ENCODE assay signal across 18 cellular contexts in genomic region chr4:4837921-4838601, GRCh38. TPM values are rescaled to one million over a fixed set of nuclear protein-coding genes. Genes with fewer than 3 reads are reported as not detected.
A peak's percentile ranks its signal among the peaks of the same experiment; 100 is the strongest.
DNase-seq lines count a peak whose midpoint lies in the region; ATAC-seq and TF ChIP-seq lines count a peak whose summit lies in the region.
"Had no signal": no experiment of that assay in that cellular context is flagged by ENCODE, and none has a peak within 500 bp of the region (broad histone marks: within the 10 kb centered on the region; RNA-seq: fewer than 3 reads in every experiment).

No MANE protein-coding gene starts in this region.

- TF ChIP-seq CTCF in SK-N-SH (IDR thresholded peaks at IDR 0.05) (no peak), spleen (IDR thresholded peaks at IDR 0.05 in 8 of 11, conservative IDR thresholded peaks at IDR 0.05 in 3 of 11) (no peak), prostate gland (IDR thresholded peaks at IDR 0.05) (no peak)

- POLR2A ChIA-PET in SK-N-SH (lab: Yijun Ruan, JAX): no interaction called here

- CTCF ChIA-PET in SK-N-SH (lab: Yijun Ruan, JAX): interaction anchor here (1.2 to 1.7 kb wide), 2 partner anchors 17 to 42 kb away, joined by 3 to 4 read pairs; no protein-coding TSS in a partner anchor

- 47% methylated on average over 2 of the region's 8 CpGs for WGBS in SK-N-SH (ENCODE audit: low lambda C conversion rate)
- WGBS in spleen, 5 donors: 70 to 85% (median 80%) methylated on average over 7 to 8 of the region's 8 CpGs
- WGBS in prostate gland: 52% methylated on average over 8 of the region's 8 CpGs

- no peak overlapping the region for H3K4me2 ChIP-seq in SK-N-SH

- H3K4me1 ChIP-seq in SK-N-SH (ENCODE audit: control insufficient read depth in 1 of 2, insufficient read depth in 2 of 2, low read depth in 1 of 2, low read length in 1 of 2): no peaks in the 10 kb centered on the region
- peaks cover 0 to 6% (median 0%) of the 10 kb centered on the region in 6 donors for H3K4me1 ChIP-seq in spleen
- no peaks in the 10 kb centered on the region for H3K4me1 ChIP-seq in prostate gland (replicated peaks)
- H3K4me1 ChIP-seq: uterus had no signal

- TF ChIP-seq EP300 in SK-N-SH (IDR thresholded peaks at IDR 0.05; ENCODE audit: borderline replicate concordance in 1 of 2, low read depth in 1 of 2, low read length in 1 of 2): no peak

- H3F3A ChIP-seq in SK-N-SH (replicated peaks; ENCODE audit: insufficient read depth): no peaks in the 10 kb centered on the region

- no peaks in the 10 kb centered on the region for H3K9me2 ChIP-seq in SK-N-SH

- H3K36me3 ChIP-seq in SK-N-SH (replicated peaks in 1 of 2; ENCODE audit: control insufficient read depth in 1 of 2, insufficient read depth in 2 of 2, low read length in 1 of 2) (no peaks in the 10 kb centered on the region), SK-N-MC (ENCODE audit: insufficient read depth, low read length) (no peaks in the 10 kb centered on the region), spleen (no peaks in the 10 kb centered on the region), prostate gland (no peaks in the 10 kb centered on the region)
- H3K36me3 ChIP-seq: uterus had no signal

- H3K9me3 ChIP-seq in SK-N-SH (no peaks in the 10 kb centered on the region), SK-N-MC (ENCODE audit: low read depth, low read length) (no peaks in the 10 kb centered on the region), spleen (peaks cover 0 to 21% (median 8%) of the 10 kb centered on the region in 8 donors), prostate gland (no peaks in the 10 kb centered on the region)
- H3K9me3 ChIP-seq: uterus had no signal

- H3K4me3 ChIP-seq in SK-N-SH (ENCODE audit: low read depth in 2 of 2, low read length in 1 of 2) (no peak overlapping the region), SK-N-MC (no peak overlapping the region), spleen (no peak overlapping the region), prostate gland (no peak overlapping the region)
- H3K4me3 ChIP-seq: uterus had no signal

- H4K20me1 ChIP-seq in SK-N-SH (ENCODE audit: insufficient read depth): no peaks in the 10 kb centered on the region

- H3K27ac ChIP-seq in SK-N-SH (ENCODE audit: low read depth in 2 of 2, low read length in 1 of 2): no peak overlapping the region
- H3K27ac ChIP-seq in SK-N-MC: no peak overlapping the region
- no peak overlapping the region for H3K27ac ChIP-seq in spleen
- no peak overlapping the region for H3K27ac ChIP-seq in prostate gland

- H2AFZ ChIP-seq in SK-N-SH (ENCODE audit: low read depth): no peak overlapping the region

- H3K9ac ChIP-seq in SK-N-SH (no peak overlapping the region), SK-N-MC (ENCODE audit: insufficient read length) (peak overlapping the region; percentile 34)

- DNase-seq in SK-N-SH (no peak), SK-N-MC (ENCODE audit: low read depth, low spot score) (no peak), fibroblast of peridontal ligament (ENCODE audit: extremely low read depth) (peak; percentile 58), spleen (peak; percentile 54), prostate gland (ENCODE audit: low spot score) (no peak), SW480 (ENCODE audit: low spot score) (no peak)
- DNase-seq: activated CD4-positive, alpha-beta T cell treated with anti-CD3 and anti-CD28 coated beads, Interleukin-2, amount 10 ng/mL, durations not matched to agents 7 days and 5 days; activated naive CD8-positive, alpha-beta T cell treated with anti-CD3 and anti-CD28 coated beads, Interleukin-2, amount 10 ng/mL, durations not matched to agents 7 days and 5 days; activated T-cell treated with anti-CD3 and anti-CD28 coated beads, Interleukin-2, amount 50 U/mL, for 1 hour; CD4-positive, alpha-beta memory T cell; GOT3; naive thymus-derived CD4-positive, alpha-beta T cell; NCI-H1436; SHP77; stimulated activated naive CD8-positive, alpha-beta T cell treated with anti-CD3 and anti-CD28 coated beads, Interleukin-15, amount 100 ng/mL, for 72 hours; uterus had no signal

- ATAC-seq in SK-N-SH treated with all-trans-retinoic acid at 6 μM for 48 hours: peak; percentile 73
- ATAC-seq in HG03039 (IDR thresholded peaks at IDR 0.05; ENCODE audit: unreplicated experiment): no peak
- ATAC-seq: naive thymus-derived CD4-positive, alpha-beta T cell; stimulated activated naive CD8-positive, alpha-beta T cell treated with anti-CD3 and anti-CD28 coated beads, Interleukin-15, amount 100 ng/mL, for 72 hours had no signal

- intact Hi-C loops in spleen (cut with DNase I; ENCODE audit: low total_unique reads) (no loop called here), prostate gland (cut with DNase I) (no loop called here)

- H3K79me2 ChIP-seq in SK-N-SH (ENCODE audit: insufficient read depth): no peaks in the 10 kb centered on the region

- TF ChIP-seq POLR2A in spleen (IDR thresholded peaks at IDR 0.05) (no peak), prostate gland (IDR thresholded peaks at IDR 0.05) (no peak)

- H3K27me3 ChIP-seq in SK-N-SH (ENCODE audit: insufficient read depth) (no peaks in the 10 kb centered on the region), spleen (replicated peaks in 1 of 7) (peaks cover 0 to 41% (median 0%) of the 10 kb centered on the region in 7 donors), prostate gland (replicated peaks; ENCODE audit: insufficient read depth) (no peaks in the 10 kb centered on the region)
- H3K27me3 ChIP-seq: uterus had no signal

- TF ChIP-seq RAD21 in SK-N-SH (IDR thresholded peaks at IDR 0.05; ENCODE audit: low read length): no peak

TF ChIP-seq in SK-N-SH treated with all-trans-retinoic acid at 6 μM for 48 hours, 23 proteins besides CTCF, POLR2A, EP300 and RAD21 (continues in another document):
- TF ChIP-seq CSDC2 (CRISPR knock-in tag; IDR thresholded peaks at IDR 0.05) (no peak), BACH2 (CRISPR knock-in tag; IDR thresholded peaks at IDR 0.05; ENCODE audit: borderline replicate concordance) (no peak), OSR1 (CRISPR knock-in tag; IDR thresholded peaks at IDR 0.05) (no peak), ZFP3 (CRISPR knock-in tag; IDR thresholded peaks at IDR 0.05) (no peak), TOX (CRISPR knock-in tag; IDR thresholded peaks at IDR 0.05; ENCODE audit: borderline replicate concordance) (no peak)
- TF ChIP-seq, protein P1, sequence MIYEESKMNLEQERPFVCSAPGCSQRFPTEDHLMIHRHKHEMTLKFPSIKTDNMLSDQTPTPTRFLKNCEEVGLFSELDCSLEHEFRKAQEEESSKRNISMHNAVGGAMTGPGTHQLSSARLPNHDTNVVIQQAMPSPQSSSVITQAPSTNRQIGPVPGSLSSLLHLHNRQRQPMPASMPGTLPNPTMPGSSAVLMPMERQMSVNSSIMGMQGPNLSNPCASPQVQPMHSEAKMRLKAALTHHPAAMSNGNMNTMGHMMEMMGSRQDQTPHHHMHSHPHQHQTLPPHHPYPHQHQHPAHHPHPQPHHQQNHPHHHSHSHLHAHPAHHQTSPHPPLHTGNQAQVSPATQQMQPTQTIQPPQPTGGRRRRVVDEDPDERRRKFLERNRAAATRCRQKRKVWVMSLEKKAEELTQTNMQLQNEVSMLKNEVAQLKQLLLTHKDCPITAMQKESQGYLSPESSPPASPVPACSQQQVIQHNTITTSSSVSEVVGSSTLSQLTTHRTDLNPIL (CRISPR knock-in tag; IDR thresholded peaks at IDR 0.05; ENCODE audit: low read depth): no peak

TF ChIP-seq in SK-N-SH, 30 proteins besides CTCF, POLR2A, EP300 and RAD21:
- TF ChIP-seq, protein P2, sequence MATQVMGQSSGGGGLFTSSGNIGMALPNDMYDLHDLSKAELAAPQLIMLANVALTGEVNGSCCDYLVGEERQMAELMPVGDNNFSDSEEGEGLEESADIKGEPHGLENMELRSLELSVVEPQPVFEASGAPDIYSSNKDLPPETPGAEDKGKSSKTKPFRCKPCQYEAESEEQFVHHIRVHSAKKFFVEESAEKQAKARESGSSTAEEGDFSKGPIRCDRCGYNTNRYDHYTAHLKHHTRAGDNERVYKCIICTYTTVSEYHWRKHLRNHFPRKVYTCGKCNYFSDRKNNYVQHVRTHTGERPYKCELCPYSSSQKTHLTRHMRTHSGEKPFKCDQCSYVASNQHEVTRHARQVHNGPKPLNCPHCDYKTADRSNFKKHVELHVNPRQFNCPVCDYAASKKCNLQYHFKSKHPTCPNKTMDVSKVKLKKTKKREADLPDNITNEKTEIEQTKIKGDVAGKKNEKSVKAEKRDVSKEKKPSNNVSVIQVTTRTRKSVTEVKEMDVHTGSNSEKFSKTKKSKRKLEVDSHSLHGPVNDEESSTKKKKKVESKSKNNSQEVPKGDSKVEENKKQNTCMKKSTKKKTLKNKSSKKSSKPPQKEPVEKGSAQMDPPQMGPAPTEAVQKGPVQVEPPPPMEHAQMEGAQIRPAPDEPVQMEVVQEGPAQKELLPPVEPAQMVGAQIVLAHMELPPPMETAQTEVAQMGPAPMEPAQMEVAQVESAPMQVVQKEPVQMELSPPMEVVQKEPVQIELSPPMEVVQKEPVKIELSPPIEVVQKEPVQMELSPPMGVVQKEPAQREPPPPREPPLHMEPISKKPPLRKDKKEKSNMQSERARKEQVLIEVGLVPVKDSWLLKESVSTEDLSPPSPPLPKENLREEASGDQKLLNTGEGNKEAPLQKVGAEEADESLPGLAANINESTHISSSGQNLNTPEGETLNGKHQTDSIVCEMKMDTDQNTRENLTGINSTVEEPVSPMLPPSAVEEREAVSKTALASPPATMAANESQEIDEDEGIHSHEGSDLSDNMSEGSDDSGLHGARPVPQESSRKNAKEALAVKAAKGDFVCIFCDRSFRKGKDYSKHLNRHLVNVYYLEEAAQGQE (IDR thresholded peaks at IDR 0.05; ENCODE audit: low read depth, low read length): no peak
- TF ChIP-seq JUND (IDR thresholded peaks at IDR 0.05) (no peak), RCOR1 (IDR thresholded peaks at IDR 0.05; ENCODE audit: low read length) (no peak), NFIC (IDR thresholded peaks at IDR 0.05; ENCODE audit: borderline replicate concordance) (no peak), FOXJ3 (CRISPR knock-in tag; IDR thresholded peaks at IDR 0.05) (no peak)

RNA-seq across cellular contexts. Expression of gene MSX1, which starts 21.4 kb away (rescaled TPM):
- 1.5 and 2.1 TPM in 2 replicates for polyA plus RNA-seq in SK-N-SH (2012; rRNA removed)
- 0.97 and 1.7 TPM in 2 replicates for polyA plus RNA-seq in SK-N-SH (2012; cell fraction: cytosol; rRNA removed)
- 0.99 and 1.4 TPM in 2 replicates for polyA plus RNA-seq in SK-N-SH (2012; cell fraction: nucleus; rRNA removed)
- 1 to 10 TPM; 2.8 to 6.8 (median 5.2) TPM for total RNA-seq in spleen
- 1 to 10 TPM; 1.1 to 2.6 (median 2.0) TPM for polyA plus RNA-seq in spleen
- total RNA-seq in prostate gland: 1 to 10 TPM; 2.2 to 4.2 TPM
- total RNA-seq: activated CD4-positive, alpha-beta T cell treated with anti-CD3 and anti-CD28 coated beads, Interleukin-2, amount 10 ng/mL, durations not matched to agents 7 days and 5 days; activated naive CD8-positive, alpha-beta T cell treated with anti-CD3 and anti-CD28 coated beads, Interleukin-2, amount 10 ng/mL, durations not matched to agents 7 days and 5 days; CD4-positive, alpha-beta memory T cell; naive thymus-derived CD4-positive, alpha-beta T cell had no signal
- polyA plus RNA-seq: CD4-positive, alpha-beta memory T cell; naive thymus-derived CD4-positive, alpha-beta T cell had no signal

Comparison
In these comparisons a context has a peak if more than half of its experiments do, and no peak if none do; other contexts are left out.
1. DNase-seq: peak in fibroblast of peridontal ligament (single experiment) and spleen (single experiment); none in SK-N-SH (single experiment), SK-N-MC (single experiment), prostate gland (single experiment) and SW480 (single experiment).